In the genomic region with DNA sequence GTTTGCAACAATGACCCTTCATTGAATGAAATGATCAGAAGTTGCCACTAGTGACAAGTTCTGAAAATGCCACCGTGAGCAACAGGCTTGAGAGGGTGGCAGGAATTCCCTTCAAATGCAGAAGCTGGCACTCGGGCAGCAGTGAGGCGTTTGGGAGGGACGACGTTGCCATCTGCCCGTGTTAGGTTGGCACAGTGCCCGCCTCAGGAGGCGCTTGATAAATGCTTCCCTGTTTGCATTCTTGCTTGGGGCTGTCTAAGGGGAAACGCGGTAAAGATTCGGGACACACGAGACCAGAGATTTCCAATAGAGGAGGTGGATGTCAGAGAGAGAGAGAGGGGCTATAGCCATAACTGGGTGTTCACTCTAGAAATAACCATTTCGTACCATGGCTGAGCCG, we compare ENCODE assay signal across 14 cellular contexts.
"Had no signal": no experiment of that assay in that cellular context is flagged by ENCODE, and none has a peak within 500 bp of the region (broad histone marks: within the 10 kb centered on the region; RNA-seq: fewer than 3 reads in every experiment).

No MANE protein-coding gene starts in this region.

- ATAC-seq: activated CD4-positive, CD25-positive, alpha-beta regulatory T cell treated with anti-CD3 and anti-CD28 coated beads, Interleukin-2, amount 50 U/mL, for 24 hours; left colon; mucosa of descending colon; naive thymus-derived CD8-positive, alpha-beta T cell had no signal

- H3K4me3 Mint-ChIP-seq: activated naive CD8-positive, alpha-beta T cell treated with anti-CD3 and anti-CD28 coated beads for 36 hours; activated T-cell treated with anti-CD3 and anti-CD28 coated beads, Interleukin-2, amount 50 U/mL, for 24 hours; naive thymus-derived CD8-positive, alpha-beta T cell had no signal

- H3K27ac ChIP-seq: esophagus squamous epithelium, right atrium auricular region, skin epidermis, stomach, thoracic aorta had no signal

- H3K27me3 Mint-ChIP-seq: activated naive CD8-positive, alpha-beta T cell treated with anti-CD3 and anti-CD28 coated beads for 36 hours; activated T-cell treated with anti-CD3 and anti-CD28 coated beads, Interleukin-2, amount 50 U/mL, for 24 hours had no signal

- H3K4me1 Mint-ChIP-seq: activated naive CD8-positive, alpha-beta T cell treated with anti-CD3 and anti-CD28 coated beads for 36 hours; naive thymus-derived CD8-positive, alpha-beta T cell had no signal

- H3K27ac Mint-ChIP-seq: activated naive CD8-positive, alpha-beta T cell treated with anti-CD3 and anti-CD28 coated beads for 36 hours; activated T-cell treated with anti-CD3 and anti-CD28 coated beads, Interleukin-2, amount 50 U/mL, for 24 hours had no signal

- H3K27me3 ChIP-seq: right atrium auricular region had no signal

- H3K36me3 Mint-ChIP-seq: activated naive CD8-positive, alpha-beta T cell treated with anti-CD3 and anti-CD28 coated beads for 36 hours; naive thymus-derived CD8-positive, alpha-beta T cell had no signal

- H3K9me3 ChIP-seq: esophagus squamous epithelium, mucosa of descending colon, right atrium auricular region, stomach, thoracic aorta had no signal

- H3K9me3 Mint-ChIP-seq: activated naive CD8-positive, alpha-beta T cell treated with anti-CD3 and anti-CD28 coated beads for 36 hours; activated T-cell treated with anti-CD3 and anti-CD28 coated beads, Interleukin-2, amount 50 U/mL, for 24 hours; naive thymus-derived CD8-positive, alpha-beta T cell had no signal

- DNase-seq: activated CD4-positive, alpha-beta T cell treated with anti-CD3 and anti-CD28 coated beads, Interleukin-2, amount 50 U/mL, for 4 hours; activated gamma-delta T cell treated with Interleukin-2 at 50 U/mL for 16 hours; activated naive CD8-positive, alpha-beta T cell treated with anti-CD3 and anti-CD28 coated beads for 36 hours; activated T-cell treated with anti-CD3 and anti-CD28 coated beads, Interleukin-2, amount 50 U/mL, for 24 hours; esophagus squamous epithelium; foreskin fibroblast; left colon; mucosa of descending colon; naive thymus-derived CD8-positive, alpha-beta T cell; stomach had no signal
